Comparison of ENCODE assay signal across 11 cellular contexts in genomic region chr6:108116781-108117426, GRCh38. TPM values are rescaled to one million over a fixed set of nuclear protein-coding genes. Genes with fewer than 3 reads are reported as not detected.
DNase-seq lines count a peak whose midpoint lies in the region; ATAC-seq, FAIRE-seq and TF ChIP-seq lines count a peak whose summit lies in the region.
"Had no signal": no experiment of that assay in that cellular context is flagged by ENCODE, and none has a peak within 500 bp of the region (broad histone marks: within the 10 kb centered on the region; RNA-seq: fewer than 3 reads in every experiment).

No MANE protein-coding gene starts in this region.

- H3K9ac ChIP-seq in astrocyte (ENCODE audit: low read length) = no peak overlapping the region

- H3K4me3 ChIP-seq in A549 (no peak overlapping the region; the same call in 2 of the 3 replicates), astrocyte (ENCODE audit: insufficient read depth, low read depth, low read length) (no peak overlapping the region), transverse colon (peak overlapping the region in 2 of 4 donors; percentile 44 to 71)

- peaks cover 4% of the 10 kb centered on the region for H4K20me1 ChIP-seq in astrocyte (ENCODE audit: insufficient read depth, low read length)

- TF ChIP-seq RAD21 in A549 (conservative IDR thresholded peaks at IDR 0.05 in 1 of 2, IDR thresholded peaks at IDR 0.05 in 1 of 2) = no peak

- H3K27me3 ChIP-seq in astrocyte (ENCODE audit: insufficient read depth, low read length) (peaks cover 72% of the 10 kb centered on the region), transverse colon (peaks cover 99% of the 10 kb centered on the region)

- no peak for TF ChIP-seq POLR2A in A549 (IDR thresholded peaks at IDR 0.05; ENCODE audit: low read length)
- TF ChIP-seq POLR2A in transverse colon (IDR thresholded peaks at IDR 0.05) = no peak

- no peak overlapping the region for H3K27ac ChIP-seq in A549
- no peak overlapping the region for H3K27ac ChIP-seq in astrocyte (ENCODE audit: low read depth, low read length)
- no peak overlapping the region for H3K27ac ChIP-seq in transverse colon

- H2AFZ ChIP-seq in astrocyte (ENCODE audit: low read depth, low read length) = no peak overlapping the region

- H3K4me3 Mint-ChIP-seq in astrocyte (ENCODE audit: unreplicated experiment) (peak overlapping the region; percentile 70), naive B cell (peak overlapping the region; percentile 83 to 96 (median 92))

- H3K27ac Mint-ChIP-seq in astrocyte (ENCODE audit: unreplicated experiment) = peak overlapping the region; percentile 94
- H3K27ac Mint-ChIP-seq in naive B cell = peak overlapping the region in 5 of 6 donors; percentile 5 to 88 (median 23)

- TF ChIP-seq EP300 in A549 (IDR thresholded peaks at IDR 0.05) (no peak), transverse colon (IDR thresholded peaks at IDR 0.05; ENCODE audit: low read depth) (no peak)

- H3K4me2 ChIP-seq in A549 (peak overlapping the region; percentile 80; the same call in 2 of the 3 replicates), astrocyte (ENCODE audit: low read length) (peak overlapping the region; percentile 89)

- no peaks in the 10 kb centered on the region for H3K9me3 ChIP-seq in A549
- H3K9me3 ChIP-seq in astrocyte (ENCODE audit: insufficient read depth, low read depth, low read length) = no peaks in the 10 kb centered on the region
- H3K9me3 ChIP-seq in transverse colon = no peaks in the 10 kb centered on the region

- H3K9me3 Mint-ChIP-seq in astrocyte (ENCODE audit: unreplicated experiment) = peaks cover 21% of the 10 kb centered on the region
- H3K9me3 Mint-ChIP-seq in naive B cell = peaks cover 0 to 4% (median 0%) of the 10 kb centered on the region in 7 donors

- in situ Hi-C loops in transverse colon (cut with MboI; ENCODE audit: low pct_ligation_motif_present in 1 of 4, low pct_unique_long_range_greater_than_20kb in 1 of 4, low sequenced_read_pairs in 3 of 4) = loop anchor here (10.0 to 25.0 kb wide), 3 partner anchors 370 to 408 kb away; no protein-coding TSS in a partner anchor

- H3K79me2 ChIP-seq in astrocyte (ENCODE audit: insufficient read depth, low read length) = no peaks in the 10 kb centered on the region

- H3K4me1 ChIP-seq in A549 (peaks cover 3% of the 10 kb centered on the region; the same call in 1 of the 3 replicates), astrocyte (ENCODE audit: insufficient read depth, low read length) (peaks cover 17% of the 10 kb centered on the region), transverse colon (peaks cover 27 to 56% (median 46%) of the 10 kb centered on the region in 4 donors)

- H3K4me1 Mint-ChIP-seq in astrocyte (ENCODE audit: low read depth, unreplicated experiment) (peaks cover 12% of the 10 kb centered on the region), naive B cell (peaks cover 48 to 68% (median 54%) of the 10 kb centered on the region in 3 donors)

- H3K27me3 Mint-ChIP-seq in astrocyte (ENCODE audit: low read depth, unreplicated experiment) (peaks cover 83% of the 10 kb centered on the region), naive B cell (peaks cover 75 to 90% (median 83%) of the 10 kb centered on the region in 3 donors)

- H3K36me3 ChIP-seq in astrocyte (ENCODE audit: insufficient read depth, low read length) = no peaks in the 10 kb centered on the region
- no peaks in the 10 kb centered on the region for H3K36me3 ChIP-seq in transverse colon

- CTCF ChIA-PET in A549 (lab: Yijun Ruan, JAX) = interaction anchor here (0.6 to 1.5 kb wide), 7 partner anchors 15 to 425 kb away, joined by 3 to 6 read pairs (median 3); no protein-coding TSS in a partner anchor

- DNase-seq in A549 (ENCODE audit: low read depth in 1 of 2, low spot score in 1 of 2) = no peak
- DNase-seq in astrocyte (ENCODE audit: low read depth) = no peak
- DNase-seq in naive B cell = no peak
- DNase-seq in transverse colon = no peak
- DNase-seq in omental fat pad (ENCODE audit: low spot score) = no peak
- DNase-seq: effector CD8-positive, alpha-beta T cell had no signal

- FAIRE-seq in A549 (lab: Jason Lieb, UNC) = no peak
- no peak for FAIRE-seq in astrocyte (lab: Jason Lieb, UNC)
- FAIRE-seq: RCC 7860 had no signal

- no peak for TF ChIP-seq CTCF in A549 (IDR thresholded peaks at IDR 0.05)
- TF ChIP-seq CTCF in astrocyte (IDR thresholded peaks at IDR 0.05; ENCODE audit: insufficient read depth, low read depth, low read length) = no peak
- no peak for TF ChIP-seq CTCF in transverse colon (IDR thresholded peaks at IDR 0.05)
- TF ChIP-seq CTCF in omental fat pad (IDR thresholded peaks at IDR 0.05) = no peak

- ATAC-seq in A549 = no peak
- ATAC-seq in GM18511 (IDR thresholded peaks at IDR 0.05; ENCODE audit: unreplicated experiment) = peak; percentile 11
- no peak for ATAC-seq in naive B cell (ENCODE audit: low read depth in 2 of 2)
- ATAC-seq in HG03460 (IDR thresholded peaks at IDR 0.05; ENCODE audit: unreplicated experiment) = no peak
- ATAC-seq in HG03280 (IDR thresholded peaks at IDR 0.05; ENCODE audit: unreplicated experiment) = no peak
- no peak for ATAC-seq in omental fat pad (ENCODE audit: low FRiP score)

- H3K36me3 Mint-ChIP-seq in astrocyte (ENCODE audit: low read depth, unreplicated experiment) (peaks cover 4% of the 10 kb centered on the region), naive B cell (peaks cover 4 to 18% of the 10 kb centered on the region in 2 donors)

- intact Hi-C loops in transverse colon (cut with DNase I; ENCODE audit: low total_unique reads) = loop anchor here (10.0 kb wide), 1 partner anchor 378 kb away; no protein-coding TSS in a partner anchor

- POLR2A ChIA-PET in A549 (lab: Yijun Ruan, JAX) = no interaction called here

- 90% methylated on average over 34 of the region's 43 CpGs for WGBS in A549 (ENCODE audit: missing lambda C conversion rate)
- 10 to 16% methylated on average over 2 to 39 of the region's 43 CpGs for WGBS in transverse colon (ENCODE audit: low coverage in 1 of 2), 2 donors

TF ChIP-seq in A549, 52 proteins besides CTCF, POLR2A, EP300 and RAD21:
- TF ChIP-seq KDM5A (IDR thresholded peaks at IDR 0.05) (no peak), HOXB13 (CRISPR knock-in tag; IDR thresholded peaks at IDR 0.05; ENCODE audit: low read depth) (no peak), EHMT2 (IDR thresholded peaks at IDR 0.05; ENCODE audit: low read depth) (no peak), NR3C1 (IDR thresholded peaks at IDR 0.05) (no peak), TP53 (CRISPR knock-in tag; IDR thresholded peaks at IDR 0.05) (no peak), FOXS1 (CRISPR knock-in tag; IDR thresholded peaks at IDR 0.05) (no peak), ELK1 (IDR thresholded peaks at IDR 0.05; ENCODE audit: low read depth, low read length) (no peak), PHF8 (IDR thresholded peaks at IDR 0.05; ENCODE audit: borderline replicate concordance, low read depth) (no peak), SREBF2 (IDR thresholded peaks at IDR 0.05) (no peak), HDAC2 (IDR thresholded peaks at IDR 0.05) (no peak)

RNA-seq across cellular contexts. Expression of gene OSTM1, which starts 42.4 kb away (rescaled TPM):
- 41.7 and 49.6 TPM in 2 replicates for polyA plus RNA-seq in A549 (2011; rRNA removed)
- polyA plus RNA-seq in A549 (2012; cell fraction: cytosol; rRNA removed) = 11.1 and 15.9 TPM in 2 replicates
- 15.7 and 21.0 TPM in 2 replicates for polyA plus RNA-seq in A549 (2012; cell fraction: nucleus; rRNA removed)
- 16.8 to 18.0 TPM (median 17.9 TPM) in 3 replicates for polyA plus RNA-seq in A549 (2017; fragmentation: RNase III; extraction: RNeasy Plus Mini Kit Qiagen cat#74134 plus additional on column Dnase treatment)
- 10.0 and 13.5 TPM in 2 replicates for polyA minus RNA-seq in A549 (2011; rRNA and poly(A)+ RNA removed)
- 58.3 and 72.8 TPM in 2 replicates for total RNA-seq in astrocyte
- polyA plus RNA-seq in naive B cell (ENCODE audit: low read depth in 6 of 6) = 10 to 100 TPM; 22.3 to 35.6 (median 32.8) TPM
- 100 to 1,000 TPM in 1 of 4 donors, 10 to 100 TPM in 3; 26.3 to 327 (median 58.4) TPM for total RNA-seq in transverse colon
- 10 to 100 TPM; 38.5 to 53.4 (median 43.1) TPM for total RNA-seq in omental fat pad

RNA-seq across cellular contexts. Expression of gene NR2E1, which starts 48.9 kb away (rescaled TPM):
- polyA plus RNA-seq in A549 (2011; rRNA removed) (0.03 TPM in 1 of 2 replicates, not detected in the other), A549 (2017; fragmentation: RNase III; extraction: RNeasy Plus Mini Kit Qiagen cat#74134 plus additional on column Dnase treatment) (0.08 TPM in 2 of 3 replicates, not detected in the other), naive B cell (ENCODE audit: low read depth in 6 of 6) (not detected)
- polyA plus RNA-seq in A549 (2012; cell fraction: cytosol; rRNA removed) = not detected in 2 replicates
- polyA plus RNA-seq in A549 (2012; cell fraction: nucleus; rRNA removed) = not detected in 2 replicates
- polyA minus RNA-seq in A549 (2011; rRNA and poly(A)+ RNA removed) = 0.15 TPM in 1 of 2 replicates, not detected in the other
- total RNA-seq in astrocyte (not detected in 2 replicates), transverse colon (not detected), omental fat pad (not detected)
- total RNA-seq: lower leg skin had no signal
